In genomic region chr22:38181453-38182200, GRCh38 we compare ENCODE assay signal across 8 cellular contexts. TPM values are rescaled to one million over a fixed set of nuclear protein-coding genes. Genes with fewer than 3 reads are reported as not detected.
DNase-seq lines count a peak whose midpoint lies in the region; ATAC-seq and TF ChIP-seq lines count a peak whose summit lies in the region.

A gene with protein sequence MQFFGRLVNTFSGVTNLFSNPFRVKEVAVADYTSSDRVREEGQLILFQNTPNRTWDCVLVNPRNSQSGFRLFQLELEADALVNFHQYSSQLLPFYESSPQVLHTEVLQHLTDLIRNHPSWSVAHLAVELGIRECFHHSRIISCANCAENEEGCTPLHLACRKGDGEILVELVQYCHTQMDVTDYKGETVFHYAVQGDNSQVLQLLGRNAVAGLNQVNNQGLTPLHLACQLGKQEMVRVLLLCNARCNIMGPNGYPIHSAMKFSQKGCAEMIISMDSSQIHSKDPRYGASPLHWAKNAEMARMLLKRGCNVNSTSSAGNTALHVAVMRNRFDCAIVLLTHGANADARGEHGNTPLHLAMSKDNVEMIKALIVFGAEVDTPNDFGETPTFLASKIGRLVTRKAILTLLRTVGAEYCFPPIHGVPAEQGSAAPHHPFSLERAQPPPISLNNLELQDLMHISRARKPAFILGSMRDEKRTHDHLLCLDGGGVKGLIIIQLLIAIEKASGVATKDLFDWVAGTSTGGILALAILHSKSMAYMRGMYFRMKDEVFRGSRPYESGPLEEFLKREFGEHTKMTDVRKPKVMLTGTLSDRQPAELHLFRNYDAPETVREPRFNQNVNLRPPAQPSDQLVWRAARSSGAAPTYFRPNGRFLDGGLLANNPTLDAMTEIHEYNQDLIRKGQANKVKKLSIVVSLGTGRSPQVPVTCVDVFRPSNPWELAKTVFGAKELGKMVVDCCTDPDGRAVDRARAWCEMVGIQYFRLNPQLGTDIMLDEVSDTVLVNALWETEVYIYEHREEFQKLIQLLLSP (minus strand): TSS chr22:38181830. CDS start chr22:38169426, 12,404 bp downstream.

- H3K27me3 Mint-ChIP-seq in activated T-cell treated with anti-CD3 and anti-CD28 coated beads, Interleukin-2, amount 50 U/mL, for 4 hours (ENCODE audit: low read depth): no peaks in the 10 kb centered on the region

- no peaks in the 10 kb centered on the region for H3K9me3 ChIP-seq in Panc1 (ENCODE audit: control insufficient read depth, insufficient read depth, low read depth, low read length)
- H3K9me3 ChIP-seq in esophagus (ENCODE audit: control insufficient read depth in 2 of 2, insufficient read depth in 1 of 2, low read depth in 1 of 2, low read length in 1 of 2): no peaks in the 10 kb centered on the region
- H3K9me3 ChIP-seq in muscle layer of colon (ENCODE audit: low read length): no peaks in the 10 kb centered on the region

- in situ Hi-C loops in Panc1 (cut with HindIII; ENCODE audit: low pct_unique_long_range_greater_than_20kb, low sequenced_read_pairs): no loop called here

- H3K36me3 ChIP-seq in Panc1 (ENCODE audit: control insufficient read depth, insufficient read depth, low read length) (no peaks in the 10 kb centered on the region), esophagus (ENCODE audit: control insufficient read depth in 2 of 2, insufficient read depth in 2 of 2, low read length in 1 of 2) (no peaks in the 10 kb centered on the region), muscle layer of colon (ENCODE audit: insufficient read depth, low read length) (no peaks in the 10 kb centered on the region)

- no peaks in the 10 kb centered on the region for H3K9me3 Mint-ChIP-seq in activated T-cell treated with anti-CD3 and anti-CD28 coated beads, Interleukin-2, amount 50 U/mL, for 4 hours

- H3K4me1 ChIP-seq in Panc1 (ENCODE audit: control insufficient read depth, insufficient read depth, low read length) (peaks cover 45% of the 10 kb centered on the region), esophagus (ENCODE audit: control insufficient read depth in 2 of 2, insufficient read depth in 2 of 2, low read length in 1 of 2) (no peaks in the 10 kb centered on the region), muscle layer of colon (ENCODE audit: insufficient read depth, low read length) (peaks cover 28% of the 10 kb centered on the region)

- CTCF ChIA-PET in Panc1 (lab: Charles Lee): no interaction called here

- intact Hi-C loops in Panc1 (cut with micrococcal nuclease; ENCODE audit: unreplicated experiment): no loop called here

- peaks cover 45% of the 10 kb centered on the region for H3K4me1 Mint-ChIP-seq in activated T-cell treated with anti-CD3 and anti-CD28 coated beads, Interleukin-2, amount 50 U/mL, for 4 hours (ENCODE audit: low read depth)

- peak within 1 kb of the TSS; percentile 91 for H3K9ac ChIP-seq in muscle layer of colon (ENCODE audit: low read length)

- H3K4me3 ChIP-seq in Panc1 (ENCODE audit: low read depth in 2 of 2, low read length in 2 of 2) (peak within 1 kb of the TSS; percentile 48 to 59), esophagus (ENCODE audit: low read depth in 1 of 2, low read length in 2 of 2) (peak within 1 kb of the TSS; percentile 52 to 54), muscle layer of colon (ENCODE audit: low read depth in 1 of 2, low read length in 2 of 2) (peak within 1 kb of the TSS; percentile 28 to 92)

- POLR2A ChIA-PET in Panc1 (lab: Charles Lee): no interaction called here

- TF ChIP-seq CTCF in Panc1 (IDR thresholded peaks at IDR 0.05): no peak

- DNase-seq in DMS153 treated with DMSO at 0.1 percent for 48 hours (lab: John Stamatoyannopoulos, UW; ENCODE audit: unreplicated experiment): peak; percentile 99
- DNase-seq in KG1 (lab: John Stamatoyannopoulos, UW): peak; percentile 96
- DNase-seq in Panc1 (ENCODE audit: low read depth, low spot score): peak; percentile 86
- DNase-seq in activated T-cell treated with anti-CD3 and anti-CD28 coated beads, Interleukin-2, amount 50 U/mL, for 4 hours: peak; percentile 96
- peak; percentile 92 for DNase-seq in stimulated activated CD8-positive, alpha-beta memory T cell treated with anti-CD3 and anti-CD28 coated beads, Interleukin-7, amount 100 ng/mL, for 24 hours (ENCODE audit: low read depth)

- no TSS peak for BruUV-seq in Panc1 (replicated peaks; lab: Mats Ljungman, UMichigan)

- H3K36me3 Mint-ChIP-seq in activated T-cell treated with anti-CD3 and anti-CD28 coated beads, Interleukin-2, amount 50 U/mL, for 4 hours (ENCODE audit: insufficient read depth): no peaks in the 10 kb centered on the region

- H3K27me3 ChIP-seq in Panc1 (ENCODE audit: control insufficient read depth, insufficient read depth, low read length) (no peaks in the 10 kb centered on the region), esophagus (ENCODE audit: control insufficient read depth in 1 of 2, insufficient read depth in 2 of 2, low read length in 2 of 2) (no peaks in the 10 kb centered on the region), muscle layer of colon (ENCODE audit: control insufficient read depth in 1 of 2, insufficient read depth in 2 of 2, low read length in 2 of 2) (no peaks in the 10 kb centered on the region)

- H3K4me3 Mint-ChIP-seq in activated T-cell treated with anti-CD3 and anti-CD28 coated beads, Interleukin-2, amount 50 U/mL, for 4 hours: peak within 1 kb of the TSS; percentile 88

- peak; percentile 76 for ATAC-seq in GM21723 (IDR thresholded peaks at IDR 0.05; ENCODE audit: unreplicated experiment)
- peak; percentile 91 for ATAC-seq in Panc1
- ATAC-seq in activated T-cell treated with anti-CD3 and anti-CD28 coated beads, Interleukin-2, amount 50 U/mL, for 4 hours: peak; percentile 93 to 98

- 1% methylated on average over 47 to 48 of the region's 48 CpGs for WGBS in esophagus, 2 donors

- H3K27ac ChIP-seq in Panc1 (ENCODE audit: low read length) (peak within 1 kb of the TSS; percentile 96), esophagus (ENCODE audit: low read depth in 2 of 2, low read length in 1 of 2) (peak within 1 kb of the TSS; percentile 92 to 100), muscle layer of colon (ENCODE audit: low read depth, low read length) (peak within 1 kb of the TSS; percentile 73)

RNA-seq across cellular contexts. Expression of the gene that starts here (rescaled TPM):
- total RNA-seq in Panc1 (2021; ENCODE audit: unreplicated experiment): 16.2 TPM
- polyA plus RNA-seq in Panc1 (2012; ENCODE audit: insufficient read length): 17.7 TPM
- total RNA-seq in activated T-cell treated with anti-CD3 and anti-CD28 coated beads, Interleukin-2, amount 50 U/mL, for 4 hours: 10 to 100 TPM; 18.1 to 29.8 (median 22.0) TPM
- polyA plus RNA-seq in esophagus: 10 to 100 TPM; 14.5 to 36.3 TPM

Comparison
In these comparisons a context has a peak if more than half of its experiments do, and no peak if none do; other contexts are left out.
1. Peak in every context shown above with its lines: DNase-seq, ATAC-seq, H3K4me3 ChIP-seq and H3K27ac ChIP-seq.